In genomic region chr12:57983150-57983857, GRCh38 we compare ENCODE assay signal across 8 cellular contexts. TPM values are rescaled to one million over a fixed set of nuclear protein-coding genes. Genes with fewer than 3 reads are reported as not detected.
A peak's percentile ranks its signal among the peaks of the same experiment; 100 is the strongest.
DNase-seq lines count a peak whose midpoint lies in the region; ATAC-seq and TF ChIP-seq lines count a peak whose summit lies in the region.

No MANE protein-coding gene starts in this region.

- ATAC-seq in GM21447 (IDR thresholded peaks at IDR 0.05; ENCODE audit: unreplicated experiment): no peak
- no peak for ATAC-seq in HG03460 (IDR thresholded peaks at IDR 0.05; ENCODE audit: unreplicated experiment)

- H3K9ac ChIP-seq in liver (ENCODE audit: low read depth in 1 of 2, low read length in 2 of 2): no peak overlapping the region

- peak; percentile 21 for DNase-seq in AG09309 (ENCODE audit: low read depth)
- peak; percentile 17 for DNase-seq in GF-D8 (lab: John Stamatoyannopoulos, UW)
- peak; percentile 53 for DNase-seq in NCI-H2171 (lab: John Stamatoyannopoulos, UW)
- peak; percentile 58 for DNase-seq in astrocyte of the spinal cord (ENCODE audit: low read depth, low spot score)
- no peak for DNase-seq in KG1 (lab: John Stamatoyannopoulos, UW)

- H3K27me3 ChIP-seq in liver (ENCODE audit: control insufficient read depth in 4 of 4, insufficient read depth in 4 of 4, low read length in 3 of 4): no peaks in the 10 kb centered on the region

- 37% methylated on average over 6 of the region's 6 CpGs for WGBS in liver

- TF ChIP-seq RAD21 in liver (IDR thresholded peaks at IDR 0.05): peak; percentile 70 to 72

- no peaks in the 10 kb centered on the region for H3K4me1 ChIP-seq in liver (ENCODE audit: control insufficient read depth in 4 of 4, insufficient read depth in 4 of 4, low read length in 3 of 4)

- H3K27ac ChIP-seq in liver (ENCODE audit: low read depth in 1 of 2, low read length in 2 of 2): no peak overlapping the region

- no peaks in the 10 kb centered on the region for H3K36me3 ChIP-seq in liver (ENCODE audit: control insufficient read depth in 4 of 4, insufficient read depth in 3 of 4, low read depth in 1 of 4, low read length in 3 of 4)

- H3K4me3 ChIP-seq in AG09309 (ENCODE audit: control insufficient read depth, low read depth, low read length) (no peak overlapping the region), astrocyte of the spinal cord (ENCODE audit: low read depth, low read length) (no peak overlapping the region), liver (ENCODE audit: low read depth in 1 of 3, low read length in 3 of 3) (no peak overlapping the region)

- in situ Hi-C loops in astrocyte of the spinal cord (cut with HindIII; ENCODE audit: low sequenced_read_pairs): no loop called here

- TF ChIP-seq CTCF in AG09309 (IDR thresholded peaks at IDR 0.05; ENCODE audit: control insufficient read depth, insufficient read depth, low read depth, low read length, missing control alignments): peak; percentile 64
- TF ChIP-seq CTCF in astrocyte of the spinal cord (IDR thresholded peaks at IDR 0.05; ENCODE audit: low read depth, low read length): peak; percentile 61
- TF ChIP-seq CTCF in liver (IDR thresholded peaks at IDR 0.05; ENCODE audit: low read depth, low read length, missing input control): peak; percentile 31

- no peaks in the 10 kb centered on the region for H3K9me3 ChIP-seq in liver (ENCODE audit: control insufficient read depth in 4 of 4, low read length in 3 of 4)

TF ChIP-seq in liver, 16 proteins besides CTCF, POLR2A, EP300 and RAD21:
- no peak for TF ChIP-seq HNF4G (IDR thresholded peaks at IDR 0.05)

RNA-seq across cellular contexts. Expression of gene ATP23, which starts 41.9 kb away (rescaled TPM):
- total RNA-seq in liver: 1 to 10 TPM; 4.1 to 7.1 TPM
- polyA plus RNA-seq in liver: 1 to 10 TPM; 2.8 to 5.0 TPM
